Comparison of ENCODE assay signal across 29 cellular contexts in the genomic region with DNA sequence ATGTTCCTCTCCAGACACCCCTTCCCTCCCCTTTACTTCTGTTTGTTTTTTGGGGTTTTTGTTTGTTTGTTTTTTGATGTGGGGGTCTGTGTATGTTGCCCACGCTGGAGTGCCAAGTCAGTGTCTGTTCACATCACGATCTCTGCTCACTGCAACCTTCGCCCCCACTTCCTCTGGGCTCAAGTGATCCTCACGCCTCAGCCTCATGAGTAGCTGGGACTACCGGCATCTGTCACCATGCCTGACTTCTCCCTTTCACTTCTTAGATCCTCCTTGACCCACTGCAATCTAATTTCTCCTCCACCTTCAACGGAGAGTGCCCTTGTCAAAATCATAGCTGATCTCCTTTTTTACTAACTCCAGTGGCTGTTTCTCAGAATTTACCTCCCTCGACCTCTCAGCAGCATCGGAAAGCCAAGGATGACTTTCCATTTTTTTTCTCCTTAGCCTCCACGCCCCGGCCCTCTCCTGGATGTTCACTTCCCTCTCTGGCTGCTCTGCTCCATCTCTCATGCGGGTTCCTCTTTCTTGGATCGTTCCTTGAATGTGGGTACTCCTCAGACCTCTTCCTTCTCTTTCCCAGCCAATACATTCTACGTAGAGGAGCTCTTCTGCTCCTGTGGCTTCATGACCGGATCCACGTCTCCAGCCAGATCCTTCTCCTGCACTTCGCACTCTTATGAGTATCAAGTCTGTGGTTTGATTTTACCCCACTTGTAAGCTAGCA.
DNase-seq lines count a peak whose midpoint lies in the region; ATAC-seq, FAIRE-seq and TF ChIP-seq lines count a peak whose summit lies in the region.
"Had no signal": no experiment of that assay in that cellular context is flagged by ENCODE, and none has a peak within 500 bp of the region (broad histone marks: within the 10 kb centered on the region; RNA-seq: fewer than 3 reads in every experiment).

No MANE protein-coding gene starts in this region.

- H3K79me2 ChIP-seq in astrocyte (ENCODE audit: insufficient read depth, low read length), result no peaks in the 10 kb centered on the region

- intact Hi-C loops in naive thymus-derived CD4-positive, alpha-beta T cell (cut with micrococcal nuclease), result no loop called here
- intact Hi-C loops in Right ventricle myocardium superior (cut with DNase I), result no loop called here

- CTCF ChIA-PET in naive thymus-derived CD4-positive, alpha-beta T cell (lab: Charles Lee), result interaction anchor here (1.2 kb wide), 1 partner anchor 11 kb away, joined by 9 read pairs; no protein-coding TSS in a partner anchor

- H3K4me3 ChIP-seq in CD4-positive, CD25-positive, alpha-beta regulatory T cell (ENCODE audit: low read depth, low read length), result no peak overlapping the region
- no peak overlapping the region for H3K4me3 ChIP-seq in astrocyte (ENCODE audit: insufficient read depth, low read depth, low read length)
- H3K4me3 ChIP-seq in naive thymus-derived CD4-positive, alpha-beta T cell (ENCODE audit: low read length), result no peak overlapping the region
- H3K4me3 ChIP-seq: heart right ventricle, pancreas, thoracic aorta had no signal

- H3K4me1 Mint-ChIP-seq in CD4-positive, CD25-positive, alpha-beta regulatory T cell, result peaks cover 6 to 14% (median 9%) of the 10 kb centered on the region in 4 donors
- no peaks in the 10 kb centered on the region for H3K4me1 Mint-ChIP-seq in astrocyte (ENCODE audit: low read depth, unreplicated experiment)
- H3K4me1 Mint-ChIP-seq in naive thymus-derived CD4-positive, alpha-beta T cell, result peaks cover 12 to 23% (median 15%) of the 10 kb centered on the region in 7 donors

- TF ChIP-seq CTCF in astrocyte (IDR thresholded peaks at IDR 0.05; ENCODE audit: insufficient read depth, low read depth, low read length), result no peak

- FAIRE-seq in astrocyte (lab: Jason Lieb, UNC), result no peak
- FAIRE-seq: D721Med, GM12892, pancreas had no signal

- H3K27ac Mint-ChIP-seq in CD4-positive, CD25-positive, alpha-beta regulatory T cell, result peak overlapping the region in 2 of 3 donors; percentile 15 to 24
- no peak overlapping the region for H3K27ac Mint-ChIP-seq in astrocyte (ENCODE audit: unreplicated experiment)
- no peak overlapping the region for H3K27ac Mint-ChIP-seq in naive thymus-derived CD4-positive, alpha-beta T cell
- H3K27ac Mint-ChIP-seq: activated CD8-positive, alpha-beta T cell treated with anti-CD3 and anti-CD28 coated beads, Interleukin-2, amount 10 ng/mL, durations not matched to agents 7 days and 5 days; brain had no signal

- POLR2A ChIA-PET in naive thymus-derived CD4-positive, alpha-beta T cell (lab: Charles Lee), result no interaction called here

- no peak for ATAC-seq in CD4-positive, CD25-positive, alpha-beta regulatory T cell (ENCODE audit: low read depth in 2 of 2)
- peak; percentile 62 for ATAC-seq in naive thymus-derived CD4-positive, alpha-beta T cell
- no peak for ATAC-seq in Right ventricle myocardium superior (ENCODE audit: poor library complexity)
- ATAC-seq: activated CD4-positive, CD25-positive, alpha-beta regulatory T cell treated with anti-CD3 and anti-CD28 coated beads, Interleukin-2, amount 50 U/mL, for 24 hours; activated CD8-positive, alpha-beta T cell treated with anti-CD3 and anti-CD28 coated beads, Interleukin-2, amount 10 ng/mL, durations not matched to agents 7 days and 5 days; HCT116; naive thymus-derived CD8-positive, alpha-beta T cell; right cardiac atrium had no signal

- H3K4me3 Mint-ChIP-seq in CD4-positive, CD25-positive, alpha-beta regulatory T cell, result no peak overlapping the region
- H3K4me3 Mint-ChIP-seq in astrocyte (ENCODE audit: unreplicated experiment), result no peak overlapping the region
- H3K4me3 Mint-ChIP-seq in naive thymus-derived CD4-positive, alpha-beta T cell, result no peak overlapping the region
- H3K4me3 Mint-ChIP-seq: activated CD8-positive, alpha-beta T cell treated with anti-CD3 and anti-CD28 coated beads, Interleukin-2, amount 10 ng/mL, durations not matched to agents 7 days and 5 days; brain had no signal

- no peaks in the 10 kb centered on the region for H3K27me3 Mint-ChIP-seq in CD4-positive, CD25-positive, alpha-beta regulatory T cell
- H3K27me3 Mint-ChIP-seq in astrocyte (ENCODE audit: low read depth, unreplicated experiment), result peaks cover 1% of the 10 kb centered on the region
- H3K27me3 Mint-ChIP-seq in naive thymus-derived CD4-positive, alpha-beta T cell, result peaks cover 8 to 30% (median 10%) of the 10 kb centered on the region in 5 donors
- H3K27me3 Mint-ChIP-seq: brain had no signal

- H3K27ac ChIP-seq in CD4-positive, CD25-positive, alpha-beta regulatory T cell (ENCODE audit: insufficient read depth, low read length, poor library complexity, severe bottlenecking), result no peak overlapping the region
- H3K27ac ChIP-seq in astrocyte (ENCODE audit: low read depth, low read length), result no peak overlapping the region
- no peak overlapping the region for H3K27ac ChIP-seq in naive thymus-derived CD4-positive, alpha-beta T cell (ENCODE audit: low read depth, low read length)
- H3K27ac ChIP-seq: pancreas, thoracic aorta had no signal

- no peak overlapping the region for H3K4me2 ChIP-seq in astrocyte (ENCODE audit: low read length)

- H3K27me3 ChIP-seq in CD4-positive, CD25-positive, alpha-beta regulatory T cell (ENCODE audit: control insufficient read depth, insufficient read depth, low read length), result peaks cover 4% of the 10 kb centered on the region
- no peaks in the 10 kb centered on the region for H3K27me3 ChIP-seq in astrocyte (ENCODE audit: insufficient read depth, low read length)
- H3K27me3 ChIP-seq in naive thymus-derived CD4-positive, alpha-beta T cell (ENCODE audit: control insufficient read depth in 2 of 2, insufficient read depth in 2 of 2, low read length in 2 of 2), result no peaks in the 10 kb centered on the region
- H3K27me3 ChIP-seq: heart right ventricle, pancreas had no signal

- H3K36me3 ChIP-seq in CD4-positive, CD25-positive, alpha-beta regulatory T cell (ENCODE audit: control insufficient read depth, insufficient read depth, low read length), result no peaks in the 10 kb centered on the region
- no peaks in the 10 kb centered on the region for H3K36me3 ChIP-seq in astrocyte (ENCODE audit: insufficient read depth, low read length)
- no peaks in the 10 kb centered on the region for H3K36me3 ChIP-seq in naive thymus-derived CD4-positive, alpha-beta T cell (ENCODE audit: control insufficient read depth in 2 of 3, insufficient read depth in 3 of 3, low read length in 3 of 3)
- H3K36me3 ChIP-seq: pancreas, thoracic aorta had no signal

- H2AFZ ChIP-seq in astrocyte (ENCODE audit: low read depth, low read length), result peak overlapping the region; percentile 3

- no peak for DNase-seq in CD4-positive, CD25-positive, alpha-beta regulatory T cell
- DNase-seq in NOMO-1 (lab: John Stamatoyannopoulos, UW; ENCODE audit: unreplicated experiment in 2 of 2), result peak; percentile 28 to 68
- DNase-seq in astrocyte (ENCODE audit: low read depth), result no peak
- no peak for DNase-seq in naive thymus-derived CD4-positive, alpha-beta T cell
- DNase-seq in activated CD4-positive, alpha-beta T cell treated with anti-CD3 and anti-CD28 coated beads, Interleukin-2, amount 50 U/mL, for 1 hour, result no peak
- DNase-seq in AG08396 (ENCODE audit: low spot score), result no peak
- DNase-seq in NCI-H524 (lab: John Stamatoyannopoulos, UW), result no peak
- no peak for DNase-seq in Right ventricle myocardium superior
- DNase-seq: activated CD8-positive, alpha-beta T cell treated with anti-CD3 and anti-CD28 coated beads, Interleukin-2, amount 10 ng/mL, durations not matched to agents 7 days and 5 days; activated gamma-delta T cell treated with Interleukin-2 at 50 U/mL for 16 hours; activated T-cell treated with anti-CD3 and anti-CD28 coated beads, Interleukin-2, amount 50 U/mL, for 1 hour; effector CD8-positive, alpha-beta T cell; EL; heart right ventricle; mesendoderm; naive thymus-derived CD8-positive, alpha-beta T cell; NCI-H146; NCI-H526 treated with DMSO at 0.1 percent for 48 hours; pancreas; right cardiac atrium; stimulated activated CD4-positive, alpha-beta T cell treated with anti-CD3 and anti-CD28 coated beads, Interleukin-4, amount 100 ng/mL, for 4 hours; stimulated activated naive CD4-positive, alpha-beta T cell; SW 1271 had no signal

- H4K20me1 ChIP-seq in astrocyte (ENCODE audit: insufficient read depth, low read length), result no peaks in the 10 kb centered on the region

- no peaks in the 10 kb centered on the region for H3K9me3 ChIP-seq in CD4-positive, CD25-positive, alpha-beta regulatory T cell (ENCODE audit: control insufficient read depth in 2 of 2, low read length in 2 of 2)
- H3K9me3 ChIP-seq in astrocyte (ENCODE audit: insufficient read depth, low read depth, low read length), result no peaks in the 10 kb centered on the region
- H3K9me3 ChIP-seq in naive thymus-derived CD4-positive, alpha-beta T cell (ENCODE audit: control insufficient read depth in 2 of 3, low read length in 3 of 3), result no peaks in the 10 kb centered on the region
- H3K9me3 ChIP-seq: heart right ventricle, pancreas, thoracic aorta had no signal

- H3K36me3 Mint-ChIP-seq in CD4-positive, CD25-positive, alpha-beta regulatory T cell, result no peaks in the 10 kb centered on the region
- H3K36me3 Mint-ChIP-seq in astrocyte (ENCODE audit: low read depth, unreplicated experiment), result peaks cover 26% of the 10 kb centered on the region
- H3K36me3 Mint-ChIP-seq in naive thymus-derived CD4-positive, alpha-beta T cell, result peaks cover 0 to 11% (median 5%) of the 10 kb centered on the region in 5 donors
- H3K36me3 Mint-ChIP-seq: naive thymus-derived CD8-positive, alpha-beta T cell had no signal

- H3K9me3 Mint-ChIP-seq in CD4-positive, CD25-positive, alpha-beta regulatory T cell, result no peaks in the 10 kb centered on the region
- peaks cover 9% of the 10 kb centered on the region for H3K9me3 Mint-ChIP-seq in astrocyte (ENCODE audit: unreplicated experiment)
- no peaks in the 10 kb centered on the region for H3K9me3 Mint-ChIP-seq in naive thymus-derived CD4-positive, alpha-beta T cell
- H3K9me3 Mint-ChIP-seq: brain; naive thymus-derived CD8-positive, alpha-beta T cell had no signal

- no peak overlapping the region for H3K9ac ChIP-seq in astrocyte (ENCODE audit: low read length)

- H3K4me1 ChIP-seq in CD4-positive, CD25-positive, alpha-beta regulatory T cell (ENCODE audit: control insufficient read depth, insufficient read depth, low read length, poor library complexity, severe bottlenecking), result no peaks in the 10 kb centered on the region
- no peaks in the 10 kb centered on the region for H3K4me1 ChIP-seq in astrocyte (ENCODE audit: insufficient read depth, low read length)
- peaks cover 0 to 10% of the 10 kb centered on the region in 2 donors for H3K4me1 ChIP-seq in naive thymus-derived CD4-positive, alpha-beta T cell (ENCODE audit: control insufficient read depth in 2 of 2, insufficient read depth in 2 of 2, low read length in 2 of 2)
- H3K4me1 ChIP-seq: pancreas had no signal

Comparison
In these comparisons a context has a peak if more than half of its experiments do, and no peak if none do; other contexts are left out.
1. DNase-seq: peak in NOMO-1 (2 of 2); none in CD4-positive, CD25-positive, alpha-beta regulatory T cell (0 of 3), astrocyte (single experiment), naive thymus-derived CD4-positive, alpha-beta T cell (0 of 9), activated CD4-positive, alpha-beta T cell treated with anti-CD3 and anti-CD28 coated beads, Interleukin-2, amount 50 U/mL, for 1 hour (single experiment), AG08396 (single experiment), NCI-H524 (0 of 2) and Right ventricle myocardium superior (single experiment).
2. H3K27ac Mint-ChIP-seq: peak in CD4-positive, CD25-positive, alpha-beta regulatory T cell (2 of 3); none in astrocyte (single experiment) and naive thymus-derived CD4-positive, alpha-beta T cell (0 of 9).